Comparison of ENCODE assay signal across 8 cellular contexts in the genomic region with DNA sequence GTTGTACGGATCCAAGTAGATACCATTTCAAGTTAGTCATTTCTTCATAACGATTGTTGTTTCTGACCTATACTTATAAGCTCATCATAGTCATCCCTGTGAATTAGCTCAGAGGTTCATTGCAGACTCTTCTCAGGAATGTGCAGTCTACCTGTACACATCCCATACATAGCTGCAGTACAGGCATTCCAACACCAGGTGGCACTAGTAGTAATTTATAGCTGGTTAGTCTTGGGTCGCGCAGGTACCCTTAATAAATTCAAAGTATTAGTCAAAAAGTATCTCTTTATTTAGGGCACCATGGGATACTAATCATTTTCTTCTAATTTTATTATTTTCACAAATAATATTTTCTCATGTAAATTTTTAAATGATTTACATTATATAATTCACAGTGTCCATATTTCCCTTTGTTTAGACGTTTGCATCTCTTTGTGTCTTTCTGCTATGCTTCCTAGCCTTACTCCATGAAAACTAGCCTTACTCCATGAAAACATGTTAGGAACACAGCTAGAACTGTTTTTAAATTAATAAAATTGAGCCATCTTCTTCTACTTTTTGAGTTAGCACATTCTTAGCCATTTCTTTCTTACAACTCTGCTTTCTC.
DNase-seq lines count a peak whose midpoint lies in the region; ATAC-seq and TF ChIP-seq lines count a peak whose summit lies in the region.

No MANE protein-coding gene starts in this region.

- peak; percentile 95 for TF ChIP-seq CTCF in epithelial cell of proximal tubule (conservative IDR thresholded peaks at IDR 0.05; ENCODE audit: low read depth, low read length)
- peak; percentile 90 to 95 (median 92) for TF ChIP-seq CTCF in nephron (IDR thresholded peaks at IDR 0.05; ENCODE audit: unreplicated experiment in 3 of 3)
- TF ChIP-seq CTCF in upper lobe of right lung (IDR thresholded peaks at IDR 0.05) = peak; percentile 90

- H3K4me3 Mint-ChIP-seq in CD4-positive, alpha-beta memory T cell = no peak overlapping the region
- no peak overlapping the region for H3K4me3 Mint-ChIP-seq in nephron

- no peaks in the 10 kb centered on the region for H3K27me3 ChIP-seq in CD4-positive, alpha-beta memory T cell (ENCODE audit: insufficient read depth, low read length)
- no peaks in the 10 kb centered on the region for H3K27me3 ChIP-seq in upper lobe of right lung

- intact Hi-C loops in CD4-positive, alpha-beta memory T cell (cut with micrococcal nuclease) = no loop called here
- intact Hi-C loops in upper lobe of right lung (cut with DNase I) = no loop called here

- CTCF ChIA-PET in CD4-positive, alpha-beta memory T cell (lab: Charles Lee; ENCODE audit: partially characterized antibody) = interaction anchor here (0.7 to 4.5 kb wide), 4 partner anchors 11 to 24 kb away, joined by 3 to 41 read pairs (median 4); no protein-coding TSS in a partner anchor

- DNase-seq in CD4-positive, alpha-beta memory T cell = peak; percentile 9 to 38 (median 17)
- DNase-seq in NCI-H345 (lab: John Stamatoyannopoulos, UW) = peak; percentile 66
- DNase-seq in activated CD4-positive, alpha-beta T cell treated with anti-CD3 and anti-CD28 coated beads for 48 hours = peak; percentile 73
- peak; percentile 4 for DNase-seq in epithelial cell of proximal tubule (ENCODE audit: low read depth)
- DNase-seq in upper lobe of right lung = no peak

- POLR2A ChIA-PET in CD4-positive, alpha-beta memory T cell (lab: Charles Lee; ENCODE audit: partially characterized antibody) = no interaction called here

- H3K9me3 ChIP-seq in CD4-positive, alpha-beta memory T cell (ENCODE audit: control insufficient read depth in 1 of 2, low read length in 2 of 2) = no peaks in the 10 kb centered on the region
- no peaks in the 10 kb centered on the region for H3K9me3 ChIP-seq in upper lobe of right lung

- no peak overlapping the region for H3K27ac Mint-ChIP-seq in CD4-positive, alpha-beta memory T cell
- H3K27ac Mint-ChIP-seq in nephron = peak overlapping the region; percentile 42 to 66 (median 53)

- no peaks in the 10 kb centered on the region for H3K36me3 ChIP-seq in CD4-positive, alpha-beta memory T cell (ENCODE audit: insufficient read depth, low read length)
- H3K36me3 ChIP-seq in upper lobe of right lung = no peaks in the 10 kb centered on the region

- no peaks in the 10 kb centered on the region for H3K4me1 ChIP-seq in CD4-positive, alpha-beta memory T cell (ENCODE audit: insufficient read depth, low read length)
- H3K4me1 ChIP-seq in upper lobe of right lung = no peaks in the 10 kb centered on the region

- no peak overlapping the region for H3K27ac ChIP-seq in CD4-positive, alpha-beta memory T cell (ENCODE audit: low read depth, low read length)
- H3K27ac ChIP-seq in upper lobe of right lung = no peak overlapping the region

- H3K9me3 Mint-ChIP-seq in CD4-positive, alpha-beta memory T cell = peaks cover 0 to 2% (median 0%) of the 10 kb centered on the region in 8 donors
- peaks cover 2% of the 10 kb centered on the region for H3K9me3 Mint-ChIP-seq in nephron

- no peaks in the 10 kb centered on the region for H3K36me3 Mint-ChIP-seq in CD4-positive, alpha-beta memory T cell
- H3K36me3 Mint-ChIP-seq in nephron (ENCODE audit: low read depth) = no peaks in the 10 kb centered on the region

- H3K4me3 ChIP-seq in CD4-positive, alpha-beta memory T cell (ENCODE audit: low read length in 2 of 2) = no peak overlapping the region
- H3K4me3 ChIP-seq in epithelial cell of proximal tubule (ENCODE audit: low read depth, low read length) (no peak overlapping the region), upper lobe of right lung (no peak overlapping the region)

- H3K4me1 Mint-ChIP-seq in CD4-positive, alpha-beta memory T cell = no peaks in the 10 kb centered on the region
- peaks cover 43% of the 10 kb centered on the region for H3K4me1 Mint-ChIP-seq in nephron

- peak; percentile 90 for ATAC-seq in GM18870 (IDR thresholded peaks at IDR 0.05; ENCODE audit: unreplicated experiment)
- ATAC-seq in HG03097 (IDR thresholded peaks at IDR 0.05; ENCODE audit: low FRiP score, unreplicated experiment) = peak; percentile 83
- peak; percentile 88 for ATAC-seq in upper lobe of right lung

- H3K27me3 Mint-ChIP-seq in CD4-positive, alpha-beta memory T cell = no peaks in the 10 kb centered on the region
- no peaks in the 10 kb centered on the region for H3K27me3 Mint-ChIP-seq in nephron (ENCODE audit: low read depth)

Comparison
In these comparisons a context has a peak if more than half of its experiments do, and no peak if none do; other contexts are left out.
1. H3K27ac Mint-ChIP-seq: peak in nephron (3 of 3); none in CD4-positive, alpha-beta memory T cell (0 of 7).
2. Peak in every context shown above with its lines, with median percentiles within 50 percentile points of each other: ATAC-seq and CTCF ChIP-seq.